In genomic region chr11:67428052-67429001, GRCh38 we compare ENCODE assay signal across 1 cellular context.
TF ChIP-seq lines count a peak whose summit lies in the region.

Gene RPS6KB2 (plus strand): TSS chr11:67428494. CDS start chr11:67428546, 52 bp downstream.

TF ChIP-seq in HepG2, 621 proteins besides CTCF, POLR2A, EP300 and RAD21 (continued from another document and continues in another):
- TF ChIP-seq TFE3 (CRISPR knock-in tag; IDR thresholded peaks at IDR 0.05) (no peak), GTF3A (CRISPR knock-in tag; conservative IDR thresholded peaks at IDR 0.05) (no peak), NFYB (CRISPR knock-in tag; IDR thresholded peaks at IDR 0.05) (peak; percentile 36; the same call in 1 of the 2 replicates), NR3C1 (CRISPR knock-in tag; IDR thresholded peaks at IDR 0.05) (no peak), ZNF17 (CRISPR knock-in tag; IDR thresholded peaks at IDR 0.05) (no peak), MLLT10 (CRISPR knock-in tag; IDR thresholded peaks at IDR 0.05) (no peak), MYNN (CRISPR knock-in tag; IDR thresholded peaks at IDR 0.05; ENCODE audit: low read depth) (no peak), GLI4 (CRISPR knock-in tag; IDR thresholded peaks at IDR 0.05; ENCODE audit: borderline replicate concordance) (no peak), ERF (CRISPR knock-in tag; IDR thresholded peaks at IDR 0.05) (peak; percentile 56; the same call in 1 of the 2 replicates), STAT6 (CRISPR knock-in tag; IDR thresholded peaks at IDR 0.05; ENCODE audit: borderline replicate concordance) (peak; percentile 93; the same call in 1 of the 2 replicates), FIP1L1 (IDR thresholded peaks at IDR 0.05; ENCODE audit: borderline replicate concordance, insufficient read depth, low read depth, low read length) (no peak), MZF1 (CRISPR knock-in tag; IDR thresholded peaks at IDR 0.05; ENCODE audit: borderline replicate concordance) (no peak), TFDP2 (CRISPR knock-in tag; IDR thresholded peaks at IDR 0.05) (peak; percentile 81), KDM5B (CRISPR knock-in tag; IDR thresholded peaks at IDR 0.05; ENCODE audit: borderline replicate concordance) (no peak), NFAT5 (CRISPR knock-in tag; IDR thresholded peaks at IDR 0.05) (no peak; the same call in 1 of the 2 replicates), KDM1A (CRISPR knock-in tag; IDR thresholded peaks at IDR 0.05) (no peak), BRD4 (CRISPR knock-in tag; IDR thresholded peaks at IDR 0.05) (0 out of 2 replicates have a peak, but pooled peaks have one; percentile 62), ZNF207 (IDR thresholded peaks at IDR 0.05; ENCODE audit: borderline replicate concordance) (no peak), ZNF317 (CRISPR knock-in tag; IDR thresholded peaks at IDR 0.05) (no peak), SOX13 (IDR thresholded peaks at IDR 0.05) (no peak), SOX13 (CRISPR knock-in tag; conservative IDR thresholded peaks at IDR 0.05 in 1 of 2, IDR thresholded peaks at IDR 0.05 in 1 of 2) (peak in 1 of 2 experiments; percentile 48; a peak in 2 of 4 replicates), NR2F2 (IDR thresholded peaks at IDR 0.05; ENCODE audit: borderline replicate concordance, low read depth) (no peak; the same call in 1 of the 2 replicates), AFF4 (CRISPR knock-in tag; IDR thresholded peaks at IDR 0.05) (no peak), ZNF563 (CRISPR knock-in tag; IDR thresholded peaks at IDR 0.05) (peak; percentile 16; the same call in 1 of the 2 replicates), CREB3 (CRISPR knock-in tag; IDR thresholded peaks at IDR 0.05) (peak; percentile 66; the same call in 1 of the 2 replicates), ZNF75D (CRISPR knock-in tag; IDR thresholded peaks at IDR 0.05; ENCODE audit: borderline replicate concordance) (no peak), TCF7 (IDR thresholded peaks at IDR 0.05; ENCODE audit: low read depth) (no peak), ZBTB7B (CRISPR knock-in tag; IDR thresholded peaks at IDR 0.05) (no peak; the same call in 1 of the 2 replicates), ZNF784 (CRISPR knock-in tag; IDR thresholded peaks at IDR 0.05; ENCODE audit: borderline replicate concordance) (no peak), SP1 (IDR thresholded peaks at IDR 0.05) (no peak), SP1 (CRISPR knock-in tag; IDR thresholded peaks at IDR 0.05) (peak; percentile 86), ZNF251 (CRISPR knock-in tag; IDR thresholded peaks at IDR 0.05) (no peak), SRSF9 (IDR thresholded peaks at IDR 0.05; ENCODE audit: borderline replicate concordance, insufficient read depth, low read depth, low read length, poor library complexity, severe bottlenecking) (no peak), HHEX (CRISPR knock-in tag; IDR thresholded peaks at IDR 0.05) (no peak), ZBTB46 (CRISPR knock-in tag; IDR thresholded peaks at IDR 0.05; ENCODE audit: borderline replicate concordance) (no peak), SYNCRIP (IDR thresholded peaks at IDR 0.05; ENCODE audit: insufficient read depth, low read depth, low read length) (no peak), ATM (IDR thresholded peaks at IDR 0.05; ENCODE audit: borderline replicate concordance) (no peak), ZNF839 (CRISPR knock-in tag; IDR thresholded peaks at IDR 0.05; ENCODE audit: borderline replicate concordance) (peak; percentile 54; the same call in 1 of the 2 replicates), ZBTB2 (CRISPR knock-in tag; IDR thresholded peaks at IDR 0.05; ENCODE audit: low read depth) (no peak)
